16 cellular contexts compared by ENCODE assay signal in the genomic region with DNA sequence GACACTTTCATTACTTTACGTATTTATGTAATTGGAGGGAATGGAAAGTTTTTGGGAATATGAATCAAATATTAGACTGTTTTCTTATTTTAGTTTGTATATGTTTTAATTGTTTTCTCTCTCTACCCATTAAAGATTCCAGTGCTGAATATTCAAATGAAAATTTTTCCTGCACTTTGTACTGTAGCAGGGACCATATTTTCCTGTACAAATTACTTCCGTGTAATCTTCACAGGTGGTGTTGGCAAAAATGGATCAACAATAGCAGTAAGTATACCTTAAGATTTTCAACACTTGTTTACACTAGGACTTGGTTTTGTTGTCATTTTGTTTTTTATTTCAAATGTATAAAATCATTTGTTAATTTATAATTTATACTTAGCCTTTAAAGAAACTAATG. TPM values are rescaled to one million over a fixed set of nuclear protein-coding genes. Genes with fewer than 3 reads are reported as not detected.
"Had no signal": no experiment of that assay in that cellular context is flagged by ENCODE, and none has a peak within 500 bp of the region (broad histone marks: within the 10 kb centered on the region; RNA-seq: fewer than 3 reads in every experiment).

No MANE protein-coding gene starts in this region.

- H3K4me1 ChIP-seq: ascending aorta, tibial artery, uterus had no signal

- H3K4me1 Mint-ChIP-seq: neural crest cell had no signal

- ATAC-seq: activated CD4-positive, CD25-positive, alpha-beta regulatory T cell treated with anti-CD3 and anti-CD28 coated beads, Interleukin-2, amount 50 U/mL, for 24 hours; esophagus mucosa; left cardiac atrium had no signal

- H3K27me3 Mint-ChIP-seq: activated CD4-positive, alpha-beta memory T cell treated with anti-CD3 and anti-CD28 coated beads for 36 hours had no signal

- H3K9me3 ChIP-seq: ascending aorta, ovary, tibial artery, uterus had no signal

- H3K27ac Mint-ChIP-seq: activated T-helper 1 cell treated with anti-CD3 and anti-CD28 coated beads, Interleukin-12 subunit alpha, Interleukin-12 subunit beta, Interleukin-2, Interleukin-4 antibody, amounts not matched to agents 30 ng/mL and 10 ng/mL and 1 ng/mL, durations not matched to agents 14 hours and 24 hours and 36 hours; T-helper 2 cell treated with Interferon-gamma antibody and Interleukin-4, amounts not matched to agents 5 μg/mL and 100 μg/mL, for 36 hours had no signal

- DNase-seq: activated CD4-positive, alpha-beta memory T cell treated with anti-CD3 and anti-CD28 coated beads for 36 hours; activated CD8-positive, alpha-beta memory T cell treated with anti-CD3 and anti-CD28 coated beads, Interleukin-2, amount 50 U/mL, for 4 hours; dorsolateral prefrontal cortex; left cardiac atrium; ovary; stimulated activated CD4-positive, alpha-beta T cell treated with anti-CD3 and anti-CD28 coated beads, Interleukin-4, amount 100 ng/mL, for 1 hour; tibial artery; uterus had no signal

- H3K4me3 Mint-ChIP-seq: activated CD4-positive, alpha-beta memory T cell treated with anti-CD3 and anti-CD28 coated beads for 36 hours; activated T-helper 1 cell treated with anti-CD3 and anti-CD28 coated beads, Interleukin-12 subunit alpha, Interleukin-12 subunit beta, Interleukin-2, Interleukin-4 antibody, amounts not matched to agents 30 ng/mL and 10 ng/mL and 1 ng/mL, durations not matched to agents 14 hours and 24 hours and 36 hours; neural crest cell; T-helper 2 cell treated with Interferon-gamma antibody and Interleukin-4, amounts not matched to agents 5 μg/mL and 100 μg/mL, for 36 hours had no signal

- H3K27ac ChIP-seq: ascending aorta, dorsolateral prefrontal cortex, ovary, tibial artery, uterus had no signal

- H3K4me3 ChIP-seq: ascending aorta, dorsolateral prefrontal cortex, ovary, tibial artery, uterus had no signal

- H3K27me3 ChIP-seq: ascending aorta, dorsolateral prefrontal cortex, ovary, tibial artery, uterus had no signal

- H3K9me3 Mint-ChIP-seq: activated CD4-positive, alpha-beta memory T cell treated with anti-CD3 and anti-CD28 coated beads for 36 hours; activated T-helper 1 cell treated with anti-CD3 and anti-CD28 coated beads, Interleukin-12 subunit alpha, Interleukin-12 subunit beta, Interleukin-2, Interleukin-4 antibody, amounts not matched to agents 30 ng/mL and 10 ng/mL and 1 ng/mL, durations not matched to agents 14 hours and 24 hours and 36 hours; neural crest cell; T-helper 2 cell treated with Interferon-gamma antibody and Interleukin-4, amounts not matched to agents 5 μg/mL and 100 μg/mL, for 36 hours had no signal

- H3K36me3 ChIP-seq: ovary, uterus had no signal

RNA-seq across cellular contexts. Expression of gene DENND2D, which starts 18.4 kb away (rescaled TPM):
- total RNA-seq: neural crest cell had no signal

RNA-seq across cellular contexts. Expression of gene CHI3L2, which starts 45.5 kb away (rescaled TPM):
- total RNA-seq: bronchial epithelial cell, lung microvascular endothelial cell, neural crest cell had no signal
